ENCODE assay signal across 8 cellular contexts in the genomic region with DNA sequence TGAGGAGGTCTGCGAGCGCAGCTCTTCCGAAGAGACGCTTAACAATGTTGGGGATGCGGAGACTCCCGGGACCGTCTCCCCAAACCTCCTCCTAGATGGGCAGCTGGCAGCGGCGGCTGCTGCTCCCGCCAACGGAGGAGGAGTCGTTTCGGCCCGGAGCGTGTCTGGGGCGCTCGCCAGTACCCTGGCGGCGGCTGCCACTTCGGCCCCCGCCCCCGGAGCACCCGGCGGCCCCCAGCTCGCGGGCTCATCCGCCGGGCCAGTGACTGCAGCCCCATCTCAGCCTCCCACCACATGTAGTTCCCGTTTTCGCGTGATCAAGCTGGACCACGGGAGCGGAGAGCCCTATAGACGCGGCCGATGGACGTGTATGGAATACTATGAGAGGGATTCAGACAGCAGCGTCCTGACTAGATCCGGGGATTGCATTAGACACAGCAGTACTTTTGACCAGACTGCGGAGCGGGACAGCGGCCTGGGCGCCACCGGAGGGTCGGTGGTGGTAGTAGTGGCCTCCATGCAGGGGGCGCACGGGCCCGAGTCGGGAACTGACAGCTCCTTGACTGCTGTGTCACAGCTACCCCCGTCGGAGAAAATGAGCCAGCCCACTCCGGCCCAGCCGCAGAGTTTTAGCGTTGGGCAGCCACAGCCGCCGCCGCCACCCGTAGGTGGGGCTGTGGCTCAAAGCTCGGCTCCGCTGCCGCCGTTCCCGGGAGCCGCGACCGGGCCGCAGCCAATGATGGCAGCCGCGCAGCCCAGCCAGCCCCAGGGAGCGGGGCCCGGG.
DNase-seq lines count a peak whose midpoint lies in the region; ATAC-seq and TF ChIP-seq lines count a peak whose summit lies in the region.

No MANE protein-coding gene starts in this region.

- peak; percentile 33 for ATAC-seq in HG02642 (IDR thresholded peaks at IDR 0.05; ENCODE audit: poor library complexity, unreplicated experiment)

- DNase-seq in NCI-H1436 (lab: John Stamatoyannopoulos, UW), result peak; percentile 52
- DNase-seq in NCI-H1436 treated with DMSO at 0.1 percent for 48 hours (lab: John Stamatoyannopoulos, UW), result no peak
- DNase-seq in NCI-H1694 treated with DMSO at 0.1 percent for 48 hours (lab: John Stamatoyannopoulos, UW), result peak; percentile 22
- DNase-seq in activated CD4-positive, CD25-positive, alpha-beta regulatory T cell treated with anti-CD3 and anti-CD28 coated beads, Interleukin-2, amount 50 U/mL, for 72 hours, result peak; percentile 70
- peak; percentile 76 for DNase-seq in choroid plexus epithelial cell (ENCODE audit: low read depth)
- DNase-seq in left kidney (ENCODE audit: low read depth, low spot score), result peak; percentile 92
- DNase-seq in stimulated activated CD4-positive, alpha-beta T cell treated with anti-CD3 and anti-CD28 coated beads, Interleukin-4, amount 100 ng/mL, for 1 hour, result peak; percentile 68

- peak overlapping the region; percentile 95 for H3K4me3 ChIP-seq in choroid plexus epithelial cell (ENCODE audit: low read depth, low read length)

- TF ChIP-seq CTCF in choroid plexus epithelial cell (conservative IDR thresholded peaks at IDR 0.05; ENCODE audit: low read depth, low read length), result peak; percentile 54
